In genomic region chr17:27591986-27592385, GRCh38 we compare ENCODE assay signal across 23 cellular contexts.
"Had no signal": no experiment of that assay in that cellular context is flagged by ENCODE, and none has a peak within 500 bp of the region (broad histone marks: within the 10 kb centered on the region; RNA-seq: fewer than 3 reads in every experiment).

No MANE protein-coding gene starts in this region.

- DNase-seq: activated CD4-positive, alpha-beta memory T cell treated with anti-CD3 and anti-CD28 coated beads for 36 hours; activated CD4-positive, alpha-beta T cell treated with anti-CD3 and anti-CD28 coated beads, Interleukin-2, amount 10 ng/mL, durations not matched to agents 7 days and 5 days; activated CD4-positive, CD25-positive, alpha-beta regulatory T cell; activated CD8-positive, alpha-beta memory T cell treated with anti-CD3 and anti-CD28 coated beads for 24 hours; activated T-cell treated with anti-CD3 and anti-CD28 coated beads for 4 hours; activated T-cell treated with anti-CD3 and anti-CD28 coated beads, Interleukin-2, amount 50 U/mL, for 72 hours; brain microvascular endothelial cell; Karpas-422; MM.1S; NCI-H1105; NCI-H1436; NCI-H1694 treated with DMSO at 0.1 percent for 48 hours; NCI-H2081; NCI-H446; NCI-H524; Peyer's patch; SHP77 had no signal

- H3K4me1 ChIP-seq: Peyer's patch had no signal

- H3K27me3 ChIP-seq: brain microvascular endothelial cell, Peyer's patch, SJSA1 had no signal

- H3K4me3 Mint-ChIP-seq: activated CD4-positive, alpha-beta memory T cell treated with anti-CD3 and anti-CD28 coated beads for 36 hours; activated CD4-positive, alpha-beta T cell treated with anti-CD3 and anti-CD28 coated beads, Interleukin-2, amount 10 ng/mL, durations not matched to agents 7 days and 5 days; activated naive CD4-positive, alpha-beta T cell treated with anti-CD3 and anti-CD28 coated beads, Interleukin-2, amount 50 U/mL, for 24 hours; activated T-cell treated with anti-CD3 and anti-CD28 coated beads, Interleukin-2, amount 50 U/mL, for 72 hours had no signal

- H3K27ac ChIP-seq: brain microvascular endothelial cell, Peyer's patch, SJSA1, VCaP had no signal

- ATAC-seq: activated T-cell treated with anti-CD3 and anti-CD28 coated beads, Interleukin-2, amount 50 U/mL, for 72 hours; K562; SK-N-SH treated with all-trans-retinoic acid at 6 μM for 48 hours had no signal

- H3K27me3 Mint-ChIP-seq: activated CD4-positive, alpha-beta memory T cell treated with anti-CD3 and anti-CD28 coated beads for 36 hours; activated CD4-positive, alpha-beta T cell treated with anti-CD3 and anti-CD28 coated beads, Interleukin-2, amount 10 ng/mL, durations not matched to agents 7 days and 5 days; activated naive CD4-positive, alpha-beta T cell treated with anti-CD3 and anti-CD28 coated beads, Interleukin-2, amount 50 U/mL, for 24 hours had no signal

- H3K4me3 ChIP-seq: K562, Peyer's patch, SJSA1 had no signal

- H3K9me3 ChIP-seq: Peyer's patch, SJSA1 had no signal

- H3K27ac Mint-ChIP-seq: activated CD4-positive, alpha-beta memory T cell treated with anti-CD3 and anti-CD28 coated beads for 36 hours; activated CD4-positive, alpha-beta T cell treated with anti-CD3 and anti-CD28 coated beads, Interleukin-2, amount 10 ng/mL, durations not matched to agents 7 days and 5 days; activated naive CD4-positive, alpha-beta T cell treated with anti-CD3 and anti-CD28 coated beads, Interleukin-2, amount 50 U/mL, for 24 hours; activated T-cell treated with anti-CD3 and anti-CD28 coated beads, Interleukin-2, amount 50 U/mL, for 72 hours had no signal

- H3K9me3 Mint-ChIP-seq: activated CD4-positive, alpha-beta memory T cell treated with anti-CD3 and anti-CD28 coated beads for 36 hours; activated CD4-positive, alpha-beta T cell treated with anti-CD3 and anti-CD28 coated beads, Interleukin-2, amount 10 ng/mL, durations not matched to agents 7 days and 5 days; activated naive CD4-positive, alpha-beta T cell treated with anti-CD3 and anti-CD28 coated beads, Interleukin-2, amount 50 U/mL, for 24 hours; activated T-cell treated with anti-CD3 and anti-CD28 coated beads, Interleukin-2, amount 50 U/mL, for 72 hours; activated T-helper 2 cell treated with anti-CD3 and anti-CD28 coated beads, Interferon-gamma antibody, Interleukin-2, Interleukin-4, amounts not matched to agents 10 μg/mL and 5 μg/mL and 100 μg/mL, durations not matched to agents 14 hours and 24 hours and 36 hours had no signal
